In the genomic region with DNA sequence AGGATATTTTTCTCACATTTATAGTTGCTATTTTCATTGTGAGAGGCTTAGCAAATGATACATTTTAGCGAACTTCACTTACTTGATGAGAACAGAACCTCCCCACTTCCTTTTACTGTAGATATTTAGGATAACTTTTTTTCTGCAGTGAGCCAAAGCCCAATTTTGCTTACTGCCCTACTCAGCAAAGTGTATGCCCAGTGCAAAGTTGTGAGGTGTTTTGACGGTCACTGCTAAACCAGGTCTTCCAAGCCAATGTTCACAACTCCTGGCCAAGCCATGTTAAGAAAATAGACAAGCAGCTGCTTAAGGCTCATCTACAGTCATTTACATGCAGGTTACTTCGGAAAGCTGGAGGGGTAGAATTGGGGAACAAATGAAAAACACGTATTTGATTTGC, we compare ENCODE assay signal across 29 cellular contexts.
"Had no signal": no experiment of that assay in that cellular context is flagged by ENCODE, and none has a peak within 500 bp of the region (broad histone marks: within the 10 kb centered on the region; RNA-seq: fewer than 3 reads in every experiment).

No MANE protein-coding gene starts in this region.

- ATAC-seq: effector memory CD8-positive, alpha-beta T cell; esophagus mucosa; foreskin keratinocyte; gastrocnemius medialis; gastroesophageal sphincter; heart left ventricle; heart right ventricle had no signal

- H3K27ac ChIP-seq: colonic mucosa, coronary artery, dorsolateral prefrontal cortex, epithelial cell of prostate, esophagus muscularis mucosa, esophagus squamous epithelium, foreskin keratinocyte, gastrocnemius medialis, gastroesophageal sphincter, heart left ventricle, heart right ventricle had no signal

- H3K27me3 Mint-ChIP-seq: dendritic cell treated with granulocyte-macrophage colony-stimulating factor and Interleukin-4, amounts not matched to agents 40 ng/mL and 50 ng/mL, for 4 days had no signal

- FAIRE-seq: colon, endometrium, endothelial cell of umbilical vein, frontal cortex had no signal

- H3K36me3 ChIP-seq: colonic mucosa, gastrocnemius medialis, gastroesophageal sphincter, heart left ventricle, heart right ventricle had no signal

- H3K9me3 ChIP-seq: colonic mucosa, esophagus muscularis mucosa, esophagus squamous epithelium, gastrocnemius medialis, gastroesophageal sphincter, heart left ventricle, heart right ventricle had no signal

- H3K27ac Mint-ChIP-seq: dendritic cell treated with granulocyte-macrophage colony-stimulating factor and Interleukin-4, amounts not matched to agents 40 ng/mL and 50 ng/mL, for 4 days; effector memory CD8-positive, alpha-beta T cell; endodermal cell had no signal

- H3K9me3 Mint-ChIP-seq: dendritic cell treated with granulocyte-macrophage colony-stimulating factor and Interleukin-4, amounts not matched to agents 40 ng/mL and 50 ng/mL, for 4 days; effector memory CD8-positive, alpha-beta T cell had no signal

- H3K4me1 ChIP-seq: colonic mucosa, esophagus squamous epithelium, foreskin keratinocyte, gastrocnemius medialis, heart left ventricle, heart right ventricle had no signal

- H3K4me3 Mint-ChIP-seq: dendritic cell treated with granulocyte-macrophage colony-stimulating factor and Interleukin-4, amounts not matched to agents 40 ng/mL and 50 ng/mL, for 4 days; effector memory CD8-positive, alpha-beta T cell; endodermal cell had no signal

- H3K27me3 ChIP-seq: colonic mucosa, esophagus muscularis mucosa, esophagus squamous epithelium, foreskin keratinocyte, gastrocnemius medialis, gastroesophageal sphincter, heart left ventricle, heart right ventricle had no signal

- H3K4me3 ChIP-seq: colonic mucosa, coronary artery, dorsolateral prefrontal cortex, esophagus muscularis mucosa, esophagus squamous epithelium, gastrocnemius medialis, gastroesophageal sphincter, heart left ventricle, heart right ventricle had no signal

- DNase-seq: colonic mucosa; cortex of kidney; dermis blood vessel endothelial cell; dorsolateral prefrontal cortex; effector CD4-positive, alpha-beta T cell; effector CD8-positive, alpha-beta T cell; effector memory CD4-positive, alpha-beta T cell; effector memory CD8-positive, alpha-beta T cell; endodermal cell; erythroblast; esophagus squamous epithelium; foreskin fibroblast; foreskin keratinocyte; foreskin melanocyte; gastrocnemius medialis; glutamatergic neuron; head of caudate nucleus; heart left ventricle; heart right ventricle had no signal
